ENCODE assay signal across 13 cellular contexts in the genomic region with DNA sequence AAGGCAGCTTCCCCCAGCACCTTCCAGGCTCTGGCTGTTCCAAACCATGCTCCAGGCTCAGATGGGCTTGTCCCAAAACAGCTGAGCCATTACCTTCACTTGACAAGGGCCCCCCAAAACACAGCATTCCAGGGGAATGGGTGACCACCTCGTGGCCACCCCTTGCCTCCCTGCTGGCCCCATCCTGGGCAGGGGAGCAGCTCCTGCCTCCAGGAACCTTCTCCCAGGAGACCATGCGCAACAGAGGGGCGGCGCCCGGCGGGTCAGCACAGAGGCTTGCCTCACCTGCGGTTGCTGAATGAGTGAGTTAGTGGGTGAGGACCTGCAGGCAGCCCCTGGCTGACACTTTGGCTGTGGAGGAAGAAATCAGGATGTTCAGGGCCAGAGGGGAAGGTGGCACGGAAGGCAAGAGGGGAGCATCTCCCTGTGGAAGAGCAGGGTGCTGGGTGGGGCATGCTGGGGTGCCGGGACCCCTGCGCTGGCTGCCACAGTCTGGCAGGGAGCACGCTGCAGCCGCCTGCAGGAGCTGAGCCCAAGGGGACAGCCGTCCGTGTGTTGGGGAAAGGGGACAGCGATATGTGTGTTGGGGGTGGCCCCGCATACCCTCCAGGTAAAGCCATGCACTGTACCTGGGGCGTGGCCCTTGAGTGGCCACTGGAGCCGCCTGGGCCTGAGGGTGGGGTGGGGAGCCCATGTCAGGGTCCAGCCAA.
DNase-seq lines count a peak whose midpoint lies in the region; ATAC-seq and TF ChIP-seq lines count a peak whose summit lies in the region.
"Had no signal": no experiment of that assay in that cellular context is flagged by ENCODE, and none has a peak within 500 bp of the region (broad histone marks: within the 10 kb centered on the region; RNA-seq: fewer than 3 reads in every experiment).

No MANE protein-coding gene starts in this region.

- TF ChIP-seq CTCF in nephron (IDR thresholded peaks at IDR 0.05; ENCODE audit: unreplicated experiment in 3 of 3): no peak

- H3K4me1 Mint-ChIP-seq in nephron: peaks cover 10% of the 10 kb centered on the region

- peaks cover 13% of the 10 kb centered on the region for H3K27me3 Mint-ChIP-seq in nephron (ENCODE audit: low read depth)

- H3K27ac Mint-ChIP-seq in nephron: peak overlapping the region in 2 of 3 experiments; percentile 31 to 37
- H3K27ac Mint-ChIP-seq: HFFc6 had no signal

- peak overlapping the region; percentile 10 for H3K27ac ChIP-seq in cingulate gyrus (ENCODE audit: low read depth, low read length)

- H3K4me3 Mint-ChIP-seq in nephron: no peak overlapping the region
- H3K4me3 Mint-ChIP-seq: HFFc6 had no signal

- H3K36me3 Mint-ChIP-seq in nephron (ENCODE audit: low read depth): no peaks in the 10 kb centered on the region

- H3K9me3 Mint-ChIP-seq in nephron: no peaks in the 10 kb centered on the region
- H3K9me3 Mint-ChIP-seq: HFFc6 had no signal

- ATAC-seq in GM21390 (IDR thresholded peaks at IDR 0.05; ENCODE audit: unreplicated experiment) (no peak), HG03108 (IDR thresholded peaks at IDR 0.05; ENCODE audit: unreplicated experiment) (no peak)

- DNase-seq in NCI-H1436 (lab: John Stamatoyannopoulos, UW) (peak; percentile 51), NCI-H1436 treated with DMSO at 0.1 percent for 48 hours (lab: John Stamatoyannopoulos, UW) (no peak), DMS153 treated with DMSO at 0.1 percent for 48 hours (lab: John Stamatoyannopoulos, UW; ENCODE audit: unreplicated experiment) (peak; percentile 35), NAMALWA (ENCODE audit: low spot score) (no peak)
- DNase-seq: DND-41, foreskin fibroblast, HFFc6, SHP77 treated with DMSO at 0.1 percent for 48 hours, substantia nigra had no signal

Comparison
In these comparisons a context has a peak if more than half of its experiments do, and no peak if none do; other contexts are left out.
1. DNase-seq: peak in NCI-H1436 (single experiment) and DMS153 treated with DMSO at 0.1 percent for 48 hours (single experiment); none in NCI-H1436 treated with DMSO at 0.1 percent for 48 hours (single experiment) and NAMALWA (single experiment).